9 cellular contexts compared by ENCODE assay signal in genomic region chr9:99235874-99236627, GRCh38.
A peak's percentile ranks its signal among the peaks of the same experiment; 100 is the strongest.
DNase-seq lines count a peak whose midpoint lies in the region; ATAC-seq and TF ChIP-seq lines count a peak whose summit lies in the region.
"Had no signal": no experiment of that assay in that cellular context is flagged by ENCODE, and none has a peak within 500 bp of the region (broad histone marks: within the 10 kb centered on the region; RNA-seq: fewer than 3 reads in every experiment).

No MANE protein-coding gene starts in this region.

- ATAC-seq in GM18508 (IDR thresholded peaks at IDR 0.05; ENCODE audit: insufficient read depth, unreplicated experiment) (peak; percentile 88), GM21390 (IDR thresholded peaks at IDR 0.05; ENCODE audit: unreplicated experiment) (peak; percentile 94), HG03354 (IDR thresholded peaks at IDR 0.05; ENCODE audit: poor library complexity, severe bottlenecking, unreplicated experiment) (peak; percentile 96)

- DNase-seq in germinal center (ENCODE audit: low spot score) (peak; percentile 80), WERI-Rb-1 (no peak), NCI-H1092 treated with DMSO at 0.1 percent for 48 hours (lab: John Stamatoyannopoulos, UW) (no peak), DMS 273 treated with DMSO at 0.1 percent for 48 hours (lab: John Stamatoyannopoulos, UW) (no peak)
- DNase-seq in effector CD4-positive, alpha-beta T cell, result no peak
- DNase-seq: esophagus squamous epithelium had no signal

- no peaks in the 10 kb centered on the region for H3K27me3 ChIP-seq in WERI-Rb-1 (ENCODE audit: insufficient read depth, low read depth, severe bottlenecking)
- H3K27me3 ChIP-seq: esophagus squamous epithelium had no signal

- H3K27ac ChIP-seq in WERI-Rb-1, result no peak overlapping the region
- H3K27ac ChIP-seq: esophagus squamous epithelium had no signal

- H3K9me3 ChIP-seq in WERI-Rb-1 (ENCODE audit: severe bottlenecking), result no peaks in the 10 kb centered on the region
- H3K9me3 ChIP-seq: esophagus squamous epithelium had no signal

- no peak overlapping the region for H3K4me3 ChIP-seq in WERI-Rb-1 (ENCODE audit: low read depth, low read length)
- H3K4me3 ChIP-seq: esophagus squamous epithelium had no signal

- no peak for TF ChIP-seq CTCF in WERI-Rb-1 (IDR thresholded peaks at IDR 0.05; ENCODE audit: low read depth, low read length)

- H3K36me3 ChIP-seq in WERI-Rb-1, result peaks cover 23% of the 10 kb centered on the region
